22 cellular contexts compared by ENCODE assay signal in the genomic region with DNA sequence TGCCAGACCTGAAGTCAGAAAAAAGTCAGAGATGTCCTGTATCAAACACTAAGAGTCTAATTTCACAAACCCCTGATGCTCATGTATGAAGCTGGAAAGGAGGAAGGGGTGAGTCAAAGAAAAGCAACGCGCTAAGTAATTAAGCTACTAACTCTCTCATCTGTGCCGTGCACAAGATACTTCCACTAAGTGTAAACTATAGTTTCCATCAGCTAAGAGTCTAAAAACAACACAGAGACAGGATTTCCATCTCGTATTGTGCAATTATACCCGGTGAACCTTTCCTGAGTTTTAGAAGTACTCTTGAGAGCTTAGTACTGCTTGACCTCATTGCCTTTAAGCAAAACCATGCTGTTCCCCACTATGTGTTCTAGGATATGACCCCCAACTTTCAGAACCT. TPM values are rescaled to one million over a fixed set of nuclear protein-coding genes. Genes with fewer than 3 reads are reported as not detected.
DNase-seq lines count a peak whose midpoint lies in the region; ATAC-seq, FAIRE-seq and TF ChIP-seq lines count a peak whose summit lies in the region.
"Had no signal": no experiment of that assay in that cellular context is flagged by ENCODE, and none has a peak within 500 bp of the region (broad histone marks: within the 10 kb centered on the region; RNA-seq: fewer than 3 reads in every experiment).

No MANE protein-coding gene starts in this region.

- no peak overlapping the region for H2AK9ac ChIP-seq in IMR-90 (replicated peaks; ENCODE audit: low read depth, low read length, poor library complexity)

- intact Hi-C loops in IMR-90 (cut with micrococcal nuclease) (loop anchor here (10.0 kb wide), 1 partner anchor 121 kb away; no protein-coding TSS in a partner anchor), left lung (cut with DNase I) (no loop called here)

- H3K4me3 Mint-ChIP-seq in astrocyte (ENCODE audit: unreplicated experiment): no peak overlapping the region

- peaks cover 2% of the 10 kb centered on the region; the same call in 1 of the 2 replicates for H3K9me1 ChIP-seq in IMR-90 (ENCODE audit: insufficient read depth, low read length)

- no TSS peak for BruUV-seq in IMR-90 (replicated peaks; lab: Mats Ljungman, UMichigan)

- CTCF ChIA-PET in IMR-90 (lab: Yijun Ruan, JAX): no interaction called here

- peak overlapping the region; percentile 46 for H3K56ac ChIP-seq in IMR-90 (ENCODE audit: extremely low read depth, insufficient read depth, low read length)

- H3K27ac ChIP-seq in IMR-90 (ENCODE audit: insufficient read depth, low read length): peak overlapping the region; percentile 71
- peak overlapping the region; percentile 76 for H3K27ac ChIP-seq in astrocyte (ENCODE audit: low read depth, low read length)
- H3K27ac ChIP-seq in left lung: no peak overlapping the region
- H3K27ac ChIP-seq: BLaER1, gastrocnemius medialis, RWPE1 had no signal

- H3K9me3 Mint-ChIP-seq in astrocyte (ENCODE audit: unreplicated experiment): no peaks in the 10 kb centered on the region

- no peaks in the 10 kb centered on the region for H3K79me2 ChIP-seq in astrocyte (ENCODE audit: insufficient read depth, low read length)

- peaks cover 44% of the 10 kb centered on the region for H3K36me3 ChIP-seq in IMR-90 (ENCODE audit: control insufficient read depth, insufficient read depth, low read length)
- H3K36me3 ChIP-seq in astrocyte (ENCODE audit: insufficient read depth, low read length): peaks cover 48% of the 10 kb centered on the region
- H3K36me3 ChIP-seq in left lung: peaks cover 0 to 100% of the 10 kb centered on the region in 2 donors

- peak; percentile 9 for ATAC-seq in IMR-90 (ENCODE audit: low read depth)
- ATAC-seq in left lung: peak; percentile 79
- ATAC-seq in HG03025 (IDR thresholded peaks at IDR 0.05; ENCODE audit: low FRiP score, unreplicated experiment): no peak
- ATAC-seq: gastrocnemius medialis had no signal

- no peak overlapping the region for H3K4me3 ChIP-seq in IMR-90 (ENCODE audit: insufficient read depth, low read depth, low read length)
- H3K4me3 ChIP-seq in astrocyte (ENCODE audit: insufficient read depth, low read depth, low read length): no peak overlapping the region
- no peak overlapping the region for H3K4me3 ChIP-seq in left lung
- H3K4me3 ChIP-seq: BLaER1, gastrocnemius medialis, lung had no signal

- no CpG with 5 or more reads among the region's 5 CpGs for WGBS in IMR-90 (ENCODE audit: extremely low coverage in 2 of 2, insufficient read length in 1 of 2), 2 experiments

- H3K23ac ChIP-seq in IMR-90 (ENCODE audit: low read depth, low read length): no peak overlapping the region; the same call in 1 of the 2 replicates

- dilution Hi-C loops in IMR-90 (cut with HindIII; ENCODE audit: low sequenced_read_pairs, unreplicated experiment): no loop called here

- H3K4ac ChIP-seq in IMR-90 (ENCODE audit: low read depth, low read length): peak overlapping the region; percentile 78

- H3K9me3 ChIP-seq in IMR-90 (ENCODE audit: control insufficient read depth, insufficient read depth, low read length) (no peaks in the 10 kb centered on the region), astrocyte (ENCODE audit: insufficient read depth, low read depth, low read length) (no peaks in the 10 kb centered on the region), left lung (no peaks in the 10 kb centered on the region)
- H3K9me3 ChIP-seq: BLaER1, gastrocnemius medialis had no signal

- H2BK120ac ChIP-seq in IMR-90 (ENCODE audit: low read depth, low read length): peak overlapping the region; percentile 49

- peaks cover 31% of the 10 kb centered on the region for H3K36me3 Mint-ChIP-seq in astrocyte (ENCODE audit: low read depth, unreplicated experiment)

- TF ChIP-seq CTCF in IMR-90 (conservative IDR thresholded peaks at IDR 0.05; ENCODE audit: low read depth, low read length) (no peak), astrocyte (IDR thresholded peaks at IDR 0.05; ENCODE audit: insufficient read depth, low read depth, low read length) (no peak), left lung (IDR thresholded peaks at IDR 0.05) (no peak)

- FAIRE-seq in astrocyte (lab: Jason Lieb, UNC): no peak
- FAIRE-seq: bronchial epithelial cell, small intestine had no signal

- no peak overlapping the region for H3K27ac Mint-ChIP-seq in astrocyte (ENCODE audit: unreplicated experiment)

- in situ Hi-C loops in IMR-90 (cut with MboI; ENCODE audit: low sequenced_read_pairs): loop anchor here (25.0 kb wide), 1 partner anchor 437 kb away; a partner anchor contains a TSS

- H4K91ac ChIP-seq in IMR-90 (ENCODE audit: insufficient read depth, low read depth, low read length): peak overlapping the region; percentile 42

- peaks cover 10% of the 10 kb centered on the region for H3K4me1 Mint-ChIP-seq in astrocyte (ENCODE audit: low read depth, unreplicated experiment)

- H4K5ac ChIP-seq in IMR-90 (ENCODE audit: low read depth, low read length): peak overlapping the region; percentile 54; the same call in 1 of the 2 replicates

- H3K79me1 ChIP-seq in IMR-90 (ENCODE audit: low read depth in 1 of 2, low read length in 2 of 2): peaks cover 4 to 46% of the 10 kb centered on the region in 2 experiments; a peak in 3 of 4 replicates

- H2BK15ac ChIP-seq in IMR-90 (ENCODE audit: low read depth, low read length): peak overlapping the region; percentile 26; the same call in 2 of the 3 replicates

- H3K14ac ChIP-seq in IMR-90 (replicated peaks; ENCODE audit: low read depth, low read length): peak overlapping the region; percentile 56

- peak overlapping the region; percentile 4 to 49; a peak in 3 of 4 replicates for H4K8ac ChIP-seq in IMR-90 (ENCODE audit: low read depth in 2 of 2, low read length in 2 of 2)

- peak overlapping the region; percentile 86 for H2BK5ac ChIP-seq in IMR-90 (ENCODE audit: low read depth, low read length, poor library complexity, severe bottlenecking)

- TF ChIP-seq POLR2A in IMR-90 (IDR thresholded peaks at IDR 0.05; ENCODE audit: low read depth, low read length): no peak

- TF ChIP-seq RAD21 in IMR-90 (IDR thresholded peaks at IDR 0.05; ENCODE audit: low read length): no peak

- H3K4me1 ChIP-seq in IMR-90 (ENCODE audit: control insufficient read depth, insufficient read depth, low read length) (peaks cover 14% of the 10 kb centered on the region), astrocyte (ENCODE audit: insufficient read depth, low read length) (peaks cover 30% of the 10 kb centered on the region), left lung (no peaks in the 10 kb centered on the region)
- H3K4me1 ChIP-seq: BLaER1, gastrocnemius medialis had no signal

- no peaks in the 10 kb centered on the region for H3K27me3 Mint-ChIP-seq in astrocyte (ENCODE audit: low read depth, unreplicated experiment)

- H4K20me1 ChIP-seq in IMR-90 (ENCODE audit: insufficient read depth, low read length) (peaks cover 15% of the 10 kb centered on the region), astrocyte (ENCODE audit: insufficient read depth, low read length) (peaks cover 15% of the 10 kb centered on the region)

- H3K27me3 ChIP-seq in IMR-90 (ENCODE audit: control insufficient read depth, insufficient read depth, low read length) (no peaks in the 10 kb centered on the region), astrocyte (ENCODE audit: insufficient read depth, low read length) (no peaks in the 10 kb centered on the region), left lung (no peaks in the 10 kb centered on the region)
- H3K27me3 ChIP-seq: BLaER1, gastrocnemius medialis had no signal

- H2AFZ ChIP-seq in IMR-90 (replicated peaks; ENCODE audit: low read length, poor library complexity) (no peak overlapping the region), astrocyte (ENCODE audit: low read depth, low read length) (no peak overlapping the region)

- H3K4me2 ChIP-seq in IMR-90 (ENCODE audit: low read depth, low read length) (peak overlapping the region; percentile 67; the same call in 1 of the 2 replicates), astrocyte (ENCODE audit: low read length) (peak overlapping the region; percentile 51)
- H3K4me2 ChIP-seq: BLaER1 had no signal

- H3K9ac ChIP-seq in IMR-90 (ENCODE audit: low read depth, low read length): no peak overlapping the region; the same call in 1 of the 2 replicates
- peak overlapping the region; percentile 52 for H3K9ac ChIP-seq in astrocyte (ENCODE audit: low read length)
- H3K9ac ChIP-seq: BLaER1 had no signal

- POLR2A ChIA-PET in IMR-90 (lab: Charles Lee; ENCODE audit: unreplicated experiment): no interaction called here

- H3K18ac ChIP-seq in IMR-90 (ENCODE audit: low read depth, low read length): peak overlapping the region; percentile 69; the same call in 1 of the 2 replicates

- peak overlapping the region; percentile 11 for H2AK5ac ChIP-seq in IMR-90 (ENCODE audit: low read depth, low read length)

- H2BK20ac ChIP-seq in IMR-90 (ENCODE audit: low read depth, low read length): peak overlapping the region; percentile 62; the same call in 1 of the 2 replicates

- DNase-seq in Daoy (ENCODE audit: low read depth) (peak; percentile 37), IMR-90 (peak; percentile 28), astrocyte (ENCODE audit: low read depth) (peak; percentile 30), left lung (no peak), glomerular visceral epithelial cell (ENCODE audit: extremely low spot score) (no peak), NCI-H187 (lab: John Stamatoyannopoulos, UW) (no peak)
- no peak for DNase-seq in activated effector memory CD4-positive, alpha-beta T cell treated with anti-CD3 and anti-CD28 coated beads, Interleukin-2, amount 50 U/mL, for 16 hours
- DNase-seq: activated CD4-positive, alpha-beta T cell treated with anti-CD3 and anti-CD28 coated beads for 4 hours; activated effector memory CD4-positive, alpha-beta T cell treated with Interleukin-2 at 50 U/mL for 16 hours; DMS 273 treated with DMSO at 0.1 percent for 48 hours; effector CD8-positive, alpha-beta T cell; gastrocnemius medialis; small intestine; stimulated activated naive CD4-positive, alpha-beta T cell treated with Interleukin-2 at 50 U/mL for 16 hours; T1000 had no signal

RNA-seq across cellular contexts. Expression of a gene that starts 19.0 kb away (rescaled TPM):
- total RNA-seq in Daoy (2014; rRNA removed; shearing (Covaris generic)): 3.8 and 9.3 TPM in 2 replicates
- total RNA-seq in IMR-90 (2012; rRNA removed): 8.1 and 9.1 TPM in 2 replicates
- 9.1 and 10.1 TPM in 2 replicates for polyA plus RNA-seq in IMR-90 (2012; rRNA removed)
- polyA plus RNA-seq in IMR-90 (2012; cell fraction: cytosol; rRNA removed): 5.5 and 6.6 TPM in 2 replicates
- 11.5 and 20.3 TPM in 2 replicates for polyA plus RNA-seq in IMR-90 (2012; cell fraction: nucleus; rRNA removed; ENCODE audit: low replicate concordance)
- total RNA-seq in astrocyte: 7.2 and 9.6 TPM in 2 replicates
- 10 to 100 TPM; 17.9 to 24.1 TPM for total RNA-seq in left lung
- total RNA-seq: HT1080 had no signal

RNA-seq across cellular contexts. Expression of a gene that starts 20.0 kb away (rescaled TPM):
- 140 and 144 TPM in 2 replicates for total RNA-seq in Daoy (2014; rRNA removed; shearing (Covaris generic))
- 77.4 and 90.3 TPM in 2 replicates for total RNA-seq in IMR-90 (2012; rRNA removed)
- 42.9 and 49.4 TPM in 2 replicates for polyA plus RNA-seq in IMR-90 (2012; rRNA removed)
- 5.1 and 7.4 TPM in 2 replicates for polyA plus RNA-seq in IMR-90 (2012; cell fraction: cytosol; rRNA removed)
- polyA plus RNA-seq in IMR-90 (2012; cell fraction: nucleus; rRNA removed; ENCODE audit: low replicate concordance): 39.3 and 88.3 TPM in 2 replicates
- 55.4 and 58.0 TPM in 2 replicates for total RNA-seq in astrocyte
- total RNA-seq in left lung: 10 to 100 TPM; 32.2 to 41.8 TPM

RNA-seq across cellular contexts. Expression of a gene that starts 21.6 kb away (rescaled TPM):
- 24.2 and 28.2 TPM in 2 replicates for total RNA-seq in Daoy (2014; rRNA removed; shearing (Covaris generic))
- total RNA-seq in IMR-90 (2012; rRNA removed): 11.3 and 13.9 TPM in 2 replicates
- polyA plus RNA-seq in IMR-90 (2012; rRNA removed): 6.8 and 7.7 TPM in 2 replicates
- 6.9 and 9.1 TPM in 2 replicates for polyA plus RNA-seq in IMR-90 (2012; cell fraction: cytosol; rRNA removed)
- 5.5 and 12.0 TPM in 2 replicates for polyA plus RNA-seq in IMR-90 (2012; cell fraction: nucleus; rRNA removed; ENCODE audit: low replicate concordance)
- total RNA-seq in astrocyte: 15.0 and 17.4 TPM in 2 replicates
- 10 to 100 TPM; 12.3 to 12.6 TPM for total RNA-seq in left lung

RNA-seq across cellular contexts. Expression of a gene that starts 59.0 kb away (rescaled TPM):
- not detected in 2 replicates for total RNA-seq in Daoy (2014; rRNA removed; shearing (Covaris generic))
- total RNA-seq in IMR-90 (2012; rRNA removed) (not detected in 2 replicates), astrocyte (not detected in 2 replicates), left lung (1 to 10 TPM in 1 of 2 donors, under 1 TPM in 1; 0.52 to 1.2 TPM)
- polyA plus RNA-seq in IMR-90 (2012; rRNA removed): not detected in 2 replicates
- polyA plus RNA-seq in IMR-90 (2012; cell fraction: cytosol; rRNA removed): not detected in 2 replicates
- polyA plus RNA-seq in IMR-90 (2012; cell fraction: nucleus; rRNA removed; ENCODE audit: low replicate concordance): not detected in 2 replicates
- total RNA-seq: bronchial epithelial cell, HT1080 had no signal
- polyA plus RNA-seq: neural cell had no signal

Comparison
In these comparisons a context has a peak if more than half of its experiments do, and no peak if none do; other contexts are left out.
1. DNase-seq: peak in Daoy (single experiment), IMR-90 (single experiment) and astrocyte (single experiment); none in left lung (0 of 2), glomerular visceral epithelial cell (single experiment), NCI-H187 (0 of 2) and activated effector memory CD4-positive, alpha-beta T cell treated with anti-CD3 and anti-CD28 coated beads, Interleukin-2, amount 50 U/mL, for 16 hours (single experiment).
2. H3K27ac ChIP-seq: peak in IMR-90 (single experiment) and astrocyte (single experiment); none in left lung (0 of 2).